ENCODE assay signal across 6 cellular contexts in genomic region chr11:122487669-122488068, GRCh38.
"Had no signal": no experiment of that assay in that cellular context is flagged by ENCODE, and none has a peak within 500 bp of the region (broad histone marks: within the 10 kb centered on the region; RNA-seq: fewer than 3 reads in every experiment).

No MANE protein-coding gene starts in this region.

- H3K4me3 Mint-ChIP-seq: HFFc6 had no signal

- H3K27ac ChIP-seq: GM23248 had no signal

- H3K4me1 ChIP-seq: HAP-1 had no signal

- H3K9ac ChIP-seq: GM23248 had no signal

- DNase-seq: GM23248, GOT3, H7, HFFc6, IMR-90 had no signal

- H3K9me3 ChIP-seq: HAP-1 had no signal

- H3K4me3 ChIP-seq: GM23248, HAP-1 had no signal

- H3K27ac Mint-ChIP-seq: HFFc6 had no signal

- H2AFZ ChIP-seq: GM23248 had no signal

- H3K36me3 ChIP-seq: HAP-1 had no signal
